11 cellular contexts compared by ENCODE assay signal in genomic region chr6:506508-506907, GRCh38.
DNase-seq lines count a peak whose midpoint lies in the region; ATAC-seq and TF ChIP-seq lines count a peak whose summit lies in the region.
"Had no signal": no experiment of that assay in that cellular context is flagged by ENCODE, and none has a peak within 500 bp of the region (broad histone marks: within the 10 kb centered on the region; RNA-seq: fewer than 3 reads in every experiment).

No MANE protein-coding gene starts in this region.

- peaks cover 21% of the 10 kb centered on the region for H3K36me3 Mint-ChIP-seq in T-cell
- H3K36me3 Mint-ChIP-seq in activated naive CD4-positive, alpha-beta T cell treated with anti-CD3 and anti-CD28 coated beads, Interleukin-2, amount 50 U/mL, for 24 hours = peaks cover 18% of the 10 kb centered on the region

- no peak for TF ChIP-seq CTCF in GM10266 (IDR thresholded peaks at IDR 0.05; ENCODE audit: control insufficient read depth, insufficient read depth, low read depth, missing control alignments)
- no peak for TF ChIP-seq CTCF in right atrium auricular region (IDR thresholded peaks at IDR 0.05)

- H3K4me1 Mint-ChIP-seq in T-cell = peaks cover 65 to 84% (median 73%) of the 10 kb centered on the region in 3 donors
- H3K4me1 Mint-ChIP-seq in activated naive CD4-positive, alpha-beta T cell treated with anti-CD3 and anti-CD28 coated beads, Interleukin-2, amount 50 U/mL, for 24 hours = peaks cover 96% of the 10 kb centered on the region

- H3K27me3 ChIP-seq in right atrium auricular region = no peaks in the 10 kb centered on the region

- peak overlapping the region; percentile 76 to 81 for H3K27ac Mint-ChIP-seq in T-cell
- H3K27ac Mint-ChIP-seq in activated naive CD4-positive, alpha-beta T cell treated with anti-CD3 and anti-CD28 coated beads, Interleukin-2, amount 50 U/mL, for 24 hours = peak overlapping the region; percentile 100

- H3K9me3 Mint-ChIP-seq in T-cell = no peaks in the 10 kb centered on the region
- peaks cover 4% of the 10 kb centered on the region for H3K9me3 Mint-ChIP-seq in activated naive CD4-positive, alpha-beta T cell treated with anti-CD3 and anti-CD28 coated beads, Interleukin-2, amount 50 U/mL, for 24 hours

- DNase-seq in GM10266 (ENCODE audit: extremely low spot score) (peak; percentile 62), T-cell (no peak), NAMALWA (ENCODE audit: low spot score) (no peak), right atrium auricular region (ENCODE audit: low spot score) (no peak)
- peak; percentile 40 to 78 for DNase-seq in stimulated activated CD4-positive, alpha-beta T cell treated with anti-CD3 and anti-CD28 coated beads, Interleukin-4, amount 100 ng/mL, for 4 hours
- DNase-seq: cortex of kidney, nucleus accumbens had no signal

- no peaks in the 10 kb centered on the region for H3K36me3 ChIP-seq in right atrium auricular region

- POLR2A ChIA-PET in T-cell (lab: Charles Lee) = no interaction called here

- peak overlapping the region in 1 of 3 donors; percentile 4 for H3K4me3 Mint-ChIP-seq in T-cell
- peak overlapping the region; percentile 86 for H3K4me3 Mint-ChIP-seq in activated naive CD4-positive, alpha-beta T cell treated with anti-CD3 and anti-CD28 coated beads, Interleukin-2, amount 50 U/mL, for 24 hours

- ATAC-seq in T-cell (replicated peaks in 1 of 4) (peak in 1 of 4 experiments; percentile 23), GM21515 (IDR thresholded peaks at IDR 0.05; ENCODE audit: unreplicated experiment) (no peak)
- ATAC-seq: Right ventricle myocardium inferior had no signal

- no peak overlapping the region for H3K4me3 ChIP-seq in right atrium auricular region
- H3K4me3 ChIP-seq: skin epidermis had no signal

- no peaks in the 10 kb centered on the region for H3K27me3 Mint-ChIP-seq in T-cell
- H3K27me3 Mint-ChIP-seq in activated naive CD4-positive, alpha-beta T cell treated with anti-CD3 and anti-CD28 coated beads, Interleukin-2, amount 50 U/mL, for 24 hours = no peaks in the 10 kb centered on the region

- H3K9me3 ChIP-seq in right atrium auricular region = no peaks in the 10 kb centered on the region

- no peaks in the 10 kb centered on the region for H3K4me1 ChIP-seq in right atrium auricular region

- CTCF ChIA-PET in T-cell (lab: Charles Lee) = no interaction called here

- H3K27ac ChIP-seq in right atrium auricular region = no peak overlapping the region
- H3K27ac ChIP-seq: skin epidermis had no signal

Comparison
In these comparisons a context has a peak if more than half of its experiments do, and no peak if none do; other contexts are left out.
1. DNase-seq: peak in GM10266 (single experiment) and stimulated activated CD4-positive, alpha-beta T cell treated with anti-CD3 and anti-CD28 coated beads, Interleukin-4, amount 100 ng/mL, for 4 hours (2 of 2); none in T-cell (0 of 34), NAMALWA (single experiment) and right atrium auricular region (single experiment).